In genomic region chr5:95962475-95962773, GRCh38 we compare ENCODE assay signal across 1 cellular context.
TF ChIP-seq lines count a peak whose summit lies in the region.

No MANE protein-coding gene starts in this region.

TF ChIP-seq in K562, 482 proteins besides CTCF, POLR2A, EP300 and RAD21 (continued from another document):
- TF ChIP-seq, protein P1, sequence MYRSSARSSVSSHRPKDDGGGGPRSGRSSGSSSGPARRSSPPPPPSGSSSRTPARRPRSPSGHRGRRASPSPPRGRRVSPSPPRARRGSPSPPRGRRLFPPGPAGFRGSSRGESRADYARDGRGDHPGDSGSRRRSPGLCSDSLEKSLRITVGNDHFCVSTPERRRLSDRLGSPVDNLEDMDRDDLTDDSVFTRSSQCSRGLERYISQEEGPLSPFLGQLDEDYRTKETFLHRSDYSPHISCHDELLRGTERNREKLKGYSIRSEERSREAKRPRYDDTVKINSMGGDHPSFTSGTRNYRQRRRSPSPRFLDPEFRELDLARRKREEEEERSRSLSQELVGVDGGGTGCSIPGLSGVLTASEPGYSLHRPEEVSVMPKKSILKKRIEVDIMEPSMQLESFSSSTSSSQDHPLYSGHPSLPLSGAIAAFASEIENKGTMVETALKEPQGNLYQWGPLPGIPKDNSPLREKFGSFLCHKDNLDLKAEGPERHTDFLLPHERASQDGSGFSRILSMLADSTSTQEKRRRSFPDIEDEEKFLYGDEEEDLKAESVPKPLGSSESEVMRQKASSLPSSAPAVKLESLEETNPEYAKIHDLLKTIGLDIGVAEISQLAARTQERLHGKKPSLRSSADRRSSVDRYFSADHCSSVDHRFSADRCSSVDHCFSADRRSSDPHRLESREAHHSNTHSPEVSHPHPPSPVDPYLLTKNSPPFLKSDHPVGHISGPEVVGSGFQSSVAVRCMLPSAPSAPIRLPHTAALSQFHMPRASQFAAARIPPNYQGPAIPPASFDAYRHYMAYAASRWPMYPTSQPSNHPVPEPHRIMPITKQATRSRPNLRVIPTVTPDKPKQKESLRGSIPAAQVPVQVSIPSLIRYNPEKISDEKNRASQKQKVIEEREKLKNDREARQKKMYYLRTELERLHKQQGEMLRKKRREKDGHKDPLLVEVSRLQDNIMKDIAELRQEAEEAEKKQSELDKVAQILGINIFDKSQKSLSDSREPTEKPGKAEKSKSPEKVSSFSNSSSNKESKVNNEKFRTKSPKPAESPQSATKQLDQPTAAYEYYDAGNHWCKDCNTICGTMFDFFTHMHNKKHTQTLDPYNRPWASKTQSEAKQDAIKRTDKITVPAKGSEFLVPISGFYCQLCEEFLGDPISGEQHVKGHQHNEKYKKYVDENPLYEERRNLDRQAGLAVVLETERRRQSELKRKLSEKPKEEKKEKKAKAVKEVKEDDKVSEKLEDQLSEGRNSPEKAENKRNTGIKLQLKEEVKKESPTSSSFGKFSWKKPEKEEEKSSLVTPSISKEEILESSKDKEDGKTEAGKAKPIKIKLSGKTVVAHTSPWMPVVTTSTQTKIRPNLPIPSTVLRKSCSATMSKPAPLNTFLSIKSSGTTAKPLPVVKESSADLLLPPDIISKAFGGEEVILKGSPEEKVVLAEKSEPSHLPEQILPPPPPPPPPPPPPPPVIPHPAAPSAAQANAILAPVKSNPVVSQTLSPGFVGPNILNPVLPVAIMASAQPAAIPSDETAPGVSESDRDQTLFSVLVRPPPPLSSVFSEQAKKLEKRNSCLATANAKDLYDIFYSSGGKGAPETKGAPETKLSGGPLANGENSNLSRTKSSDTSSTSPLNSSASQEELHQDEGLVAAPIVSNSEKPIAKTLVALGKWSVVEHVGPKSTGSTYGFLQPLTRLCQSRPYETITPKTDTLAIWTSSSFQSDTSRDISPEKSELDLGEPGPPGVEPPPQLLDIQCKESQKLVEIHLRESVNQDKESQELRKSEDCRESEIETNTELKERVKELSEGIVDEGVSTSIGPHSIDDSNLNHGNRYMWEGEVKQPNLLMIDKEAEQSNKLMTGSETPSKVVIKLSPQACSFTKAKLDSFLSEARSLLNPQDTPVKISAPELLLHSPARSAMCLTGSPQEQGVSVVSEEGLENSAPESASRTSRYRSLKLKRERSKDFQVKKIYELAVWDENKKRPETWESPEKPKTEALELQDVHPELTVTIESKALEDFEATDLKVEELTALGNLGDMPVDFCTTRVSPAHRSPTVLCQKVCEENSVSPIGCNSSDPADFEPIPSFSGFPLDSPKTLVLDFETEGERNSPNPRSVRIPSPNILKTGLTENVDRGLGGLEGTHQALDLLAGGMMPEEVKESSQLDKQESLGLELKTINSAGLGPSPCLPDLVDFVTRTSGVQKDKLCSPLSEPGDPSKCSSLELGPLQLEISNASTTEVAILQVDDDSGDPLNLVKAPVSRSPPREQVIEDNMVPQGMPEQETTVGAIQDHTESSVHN (IDR thresholded peaks at IDR 0.05; ENCODE audit: borderline replicate concordance in 1 of 2, low read depth in 1 of 2), result 0 out of 4 replicates have a peak, but pooled peaks of 1 of the 2 experiments have one; percentile 3
- no peak for TF ChIP-seq ZNF584 (CRISPR knock-in tag; IDR thresholded peaks at IDR 0.05; ENCODE audit: low read depth)
